ENCODE assay signal across 12 cellular contexts in genomic region chr2:241274127-241274526, GRCh38. TPM values are rescaled to one million over a fixed set of nuclear protein-coding genes. Genes with fewer than 3 reads are reported as not detected.
DNase-seq lines count a peak whose midpoint lies in the region; ATAC-seq and TF ChIP-seq lines count a peak whose summit lies in the region.
"Had no signal": no experiment of that assay in that cellular context is flagged by ENCODE, and none has a peak within 500 bp of the region (broad histone marks: within the 10 kb centered on the region; RNA-seq: fewer than 3 reads in every experiment).

No MANE protein-coding gene starts in this region.

- POLR2A ChIA-PET in Panc1 (lab: Charles Lee), result no interaction called here

- no peak overlapping the region for H3K4me3 ChIP-seq in Panc1 (ENCODE audit: low read depth in 2 of 2, low read length in 2 of 2)

- TF ChIP-seq CTCF in Panc1 (IDR thresholded peaks at IDR 0.05) (peak; percentile 10; the same call in 1 of the 2 replicates), foreskin keratinocyte (conservative IDR thresholded peaks at IDR 0.05) (peak; percentile 34)

- no peaks in the 10 kb centered on the region for H3K27me3 ChIP-seq in Panc1 (ENCODE audit: control insufficient read depth, insufficient read depth, low read length)
- no peaks in the 10 kb centered on the region for H3K27me3 ChIP-seq in foreskin keratinocyte
- H3K27me3 ChIP-seq: tibial artery had no signal

- BruUV-seq in Panc1 (replicated peaks; lab: Mats Ljungman, UMichigan), result no TSS peak

- 0 out of 2 replicates have a peak, but pooled peaks cover 3% of the 10 kb centered on the region for H3K9me3 ChIP-seq in Panc1 (ENCODE audit: control insufficient read depth, insufficient read depth, low read depth, low read length)
- H3K9me3 ChIP-seq: tibial artery had no signal

- H3K4me1 ChIP-seq in Panc1 (ENCODE audit: control insufficient read depth, insufficient read depth, low read length) (peaks cover 43% of the 10 kb centered on the region), foreskin keratinocyte (peaks cover 13% of the 10 kb centered on the region)

- H3K36me3 ChIP-seq in Panc1 (ENCODE audit: control insufficient read depth, insufficient read depth, low read length), result no peaks in the 10 kb centered on the region

- peak; percentile 35 for DNase-seq in activated CD8-positive, alpha-beta memory T cell treated with anti-CD3 and anti-CD28 coated beads, Interleukin-2, amount 50 U/mL, for 48 hours
- no peak for DNase-seq in activated CD8-positive, alpha-beta memory T cell treated with anti-CD3 and anti-CD28 coated beads, Interleukin-2, amount 50 U/mL, for 4 hours
- DNase-seq in Panc1 (ENCODE audit: low read depth, low spot score), result no peak
- no peak for DNase-seq in foreskin keratinocyte
- DNase-seq in renal cortical epithelial cell (ENCODE audit: low read depth), result peak; percentile 17
- DNase-seq in mucosa of gallbladder (ENCODE audit: low spot score), result no peak
- DNase-seq in HK-2 (ENCODE audit: unreplicated experiment), result no peak
- DNase-seq: activated naive CD8-positive, alpha-beta T cell treated with anti-CD3 and anti-CD28 coated beads for 36 hours; hippocampal formation; NCI-H146; tibial artery had no signal

- peak; percentile 19; the same call in 1 of the 2 replicates for ATAC-seq in Panc1
- ATAC-seq in foreskin keratinocyte, result peak; percentile 12
- ATAC-seq in HG03108 (IDR thresholded peaks at IDR 0.05; ENCODE audit: unreplicated experiment), result no peak

- in situ Hi-C loops in Panc1 (cut with HindIII; ENCODE audit: low pct_unique_long_range_greater_than_20kb, low sequenced_read_pairs), result no loop called here

- CTCF ChIA-PET in Panc1 (lab: Charles Lee), result no interaction called here

- intact Hi-C loops in Panc1 (cut with micrococcal nuclease; ENCODE audit: unreplicated experiment), result no loop called here

- no peak overlapping the region for H3K27ac ChIP-seq in Panc1 (ENCODE audit: low read length)
- no peak overlapping the region for H3K27ac ChIP-seq in foreskin keratinocyte

RNA-seq across cellular contexts. Expression of gene HDLBP, which starts 41.3 kb away (rescaled TPM):
- total RNA-seq in Panc1 (2021; ENCODE audit: unreplicated experiment), result 656 TPM
- polyA plus RNA-seq in Panc1 (2012; ENCODE audit: insufficient read length), result 717 TPM
- 521 and 562 TPM in 2 replicates for total RNA-seq in foreskin keratinocyte
- 411 and 420 TPM in 2 replicates for polyA plus RNA-seq in foreskin keratinocyte
- 531 and 826 TPM in 2 replicates for total RNA-seq in renal cortical epithelial cell
- total RNA-seq in mucosa of gallbladder, result 464 TPM

RNA-seq across cellular contexts. Expression of gene SEPTIN2, which starts 41.6 kb away (rescaled TPM):
- total RNA-seq in Panc1 (2021; ENCODE audit: unreplicated experiment), result 303 TPM
- 243 TPM for polyA plus RNA-seq in Panc1 (2012; ENCODE audit: insufficient read length)
- 257 and 274 TPM in 2 replicates for total RNA-seq in foreskin keratinocyte
- 110 and 131 TPM in 2 replicates for polyA plus RNA-seq in foreskin keratinocyte
- total RNA-seq in renal cortical epithelial cell, result 560 and 750 TPM in 2 replicates
- total RNA-seq in mucosa of gallbladder, result 234 TPM

Comparison
In these comparisons a context has a peak if more than half of its experiments do, and no peak if none do; other contexts are left out.
1. DNase-seq: peak in activated CD8-positive, alpha-beta memory T cell treated with anti-CD3 and anti-CD28 coated beads, Interleukin-2, amount 50 U/mL, for 48 hours (single experiment) and renal cortical epithelial cell (single experiment); none in activated CD8-positive, alpha-beta memory T cell treated with anti-CD3 and anti-CD28 coated beads, Interleukin-2, amount 50 U/mL, for 4 hours (single experiment), Panc1 (single experiment), foreskin keratinocyte (0 of 2), mucosa of gallbladder (single experiment) and HK-2 (single experiment).